Comparison of ENCODE assay signal across 19 cellular contexts in genomic region chr10:42973870-42974692, GRCh38.
A peak's percentile ranks its signal among the peaks of the same experiment; 100 is the strongest.
DNase-seq lines count a peak whose midpoint lies in the region; ATAC-seq and TF ChIP-seq lines count a peak whose summit lies in the region.
"Had no signal": no experiment of that assay in that cellular context is flagged by ENCODE, and none has a peak within 500 bp of the region (broad histone marks: within the 10 kb centered on the region; RNA-seq: fewer than 3 reads in every experiment).

No MANE protein-coding gene starts in this region.

- no peak overlapping the region for H3K4me3 Mint-ChIP-seq in osteocyte (ENCODE audit: unreplicated experiment)
- H3K4me3 Mint-ChIP-seq: activated CD4-positive, alpha-beta memory T cell treated with anti-CD3 and anti-CD28 coated beads for 36 hours; dendritic cell treated with granulocyte-macrophage colony-stimulating factor and Interleukin-4, amounts not matched to agents 40 ng/mL and 50 ng/mL, for 4 days; stimulated activated naive B cell treated with anti-CD40 and anti-IgM and Interleukin-4, amounts not matched to agents 10 μg/mL and 1 μg/mL and 100 μg/mL, for 72 hours had no signal

- peak overlapping the region in 4 of 11 experiments; percentile 8 to 27 (median 13); a peak in 1 of 22 replicates for H3K9ac ChIP-seq in BLaER1 treated with 17β-estradiol and CSF1 and Interleukin-3, amounts not matched to agents 10 nM and 100 nM

- H3K36me3 Mint-ChIP-seq in osteocyte (ENCODE audit: unreplicated experiment): no peaks in the 10 kb centered on the region
- H3K36me3 Mint-ChIP-seq: activated CD4-positive, alpha-beta memory T cell treated with anti-CD3 and anti-CD28 coated beads for 36 hours; stimulated activated naive B cell treated with anti-CD40 and anti-IgM and Interleukin-4, amounts not matched to agents 10 μg/mL and 1 μg/mL and 100 μg/mL, for 72 hours had no signal

- H3K9me3 Mint-ChIP-seq in osteocyte (ENCODE audit: unreplicated experiment): no peaks in the 10 kb centered on the region
- H3K9me3 Mint-ChIP-seq: activated CD4-positive, alpha-beta memory T cell treated with anti-CD3 and anti-CD28 coated beads for 36 hours; activated T-helper 2 cell treated with anti-CD3 and anti-CD28 coated beads, Interferon-gamma antibody, Interleukin-2, Interleukin-4, amounts not matched to agents 10 μg/mL and 5 μg/mL and 100 μg/mL, durations not matched to agents 14 hours and 24 hours and 36 hours; dendritic cell treated with granulocyte-macrophage colony-stimulating factor and Interleukin-4, amounts not matched to agents 40 ng/mL and 50 ng/mL, for 4 days; stimulated activated naive B cell treated with anti-CD40 and anti-IgM and Interleukin-4, amounts not matched to agents 10 μg/mL and 1 μg/mL and 100 μg/mL, for 72 hours had no signal

- H4K20me1 ChIP-seq in BLaER1 treated with 17β-estradiol and CSF1 and Interleukin-3, amounts not matched to agents 10 nM and 100 nM: no peaks in the 10 kb centered on the region

- peak overlapping the region in 5 of 11 experiments; percentile 7 to 38 (median 8); a peak in 3 of 22 replicates for H3K27ac ChIP-seq in BLaER1 treated with 17β-estradiol and CSF1 and Interleukin-3, amounts not matched to agents 10 nM and 100 nM
- H3K27ac ChIP-seq in coronary artery: no peak overlapping the region
- H3K27ac ChIP-seq: thyroid gland, VCaP had no signal

- H3K27ac Mint-ChIP-seq in osteocyte (ENCODE audit: unreplicated experiment): no peak overlapping the region
- H3K27ac Mint-ChIP-seq: activated CD4-positive, alpha-beta memory T cell treated with anti-CD3 and anti-CD28 coated beads for 36 hours; activated T-helper 2 cell treated with anti-CD3 and anti-CD28 coated beads, Interferon-gamma antibody, Interleukin-2, Interleukin-4, amounts not matched to agents 10 μg/mL and 5 μg/mL and 100 μg/mL, durations not matched to agents 14 hours and 24 hours and 36 hours; dendritic cell treated with granulocyte-macrophage colony-stimulating factor and Interleukin-4, amounts not matched to agents 40 ng/mL and 50 ng/mL, for 4 days; stimulated activated naive B cell treated with anti-CD40 and anti-IgM and Interleukin-4, amounts not matched to agents 10 μg/mL and 1 μg/mL and 100 μg/mL, for 72 hours had no signal

- peak overlapping the region in 8 of 11 experiments; percentile 31 to 76 (median 64); a peak in 14 of 22 replicates for H3K4me2 ChIP-seq in BLaER1 treated with 17β-estradiol and CSF1 and Interleukin-3, amounts not matched to agents 10 nM and 100 nM

- H3K27me3 ChIP-seq in BE2C: no peaks in the 10 kb centered on the region
- H3K27me3 ChIP-seq in BLaER1 treated with 17β-estradiol and CSF1 and Interleukin-3, amounts not matched to agents 10 nM and 100 nM: no peaks in the 10 kb centered on the region
- H3K27me3 ChIP-seq: thyroid gland had no signal

- H3K36me3 ChIP-seq in BE2C: no peaks in the 10 kb centered on the region
- H3K36me3 ChIP-seq in BLaER1 treated with 17β-estradiol and CSF1 and Interleukin-3, amounts not matched to agents 10 nM and 100 nM: no peaks in the 10 kb centered on the region
- H3K36me3 ChIP-seq: thyroid gland had no signal

- H3K4me3 ChIP-seq in BE2C (ENCODE audit: low read depth, low read length) (no peak overlapping the region), coronary artery (no peak overlapping the region)
- H3K4me3 ChIP-seq in BLaER1 treated with 17β-estradiol and CSF1 and Interleukin-3, amounts not matched to agents 10 nM and 100 nM: no peak overlapping the region
- H3K4me3 ChIP-seq: thyroid gland had no signal

- peaks cover 5% of the 10 kb centered on the region for H3K27me3 Mint-ChIP-seq in osteocyte (ENCODE audit: unreplicated experiment)
- H3K27me3 Mint-ChIP-seq: activated CD4-positive, alpha-beta memory T cell treated with anti-CD3 and anti-CD28 coated beads for 36 hours; dendritic cell treated with granulocyte-macrophage colony-stimulating factor and Interleukin-4, amounts not matched to agents 40 ng/mL and 50 ng/mL, for 4 days; stimulated activated naive B cell treated with anti-CD40 and anti-IgM and Interleukin-4, amounts not matched to agents 10 μg/mL and 1 μg/mL and 100 μg/mL, for 72 hours had no signal

- H3K4me1 Mint-ChIP-seq in osteocyte (ENCODE audit: unreplicated experiment): no peaks in the 10 kb centered on the region
- H3K4me1 Mint-ChIP-seq: stimulated activated naive B cell treated with anti-CD40 and anti-IgM and Interleukin-4, amounts not matched to agents 10 μg/mL and 1 μg/mL and 100 μg/mL, for 72 hours had no signal

- DNase-seq in BE2C: peak; percentile 10
- peak; percentile 70 for DNase-seq in coronary artery (ENCODE audit: low spot score)
- DNase-seq in osteocyte (ENCODE audit: extremely low spot score, unreplicated experiment): peak; percentile 78
- DNase-seq in nucleus accumbens (lab: John Stamatoyannopoulos, UW): no peak
- no peak for DNase-seq in NCI-H2081 treated with DMSO at 0.1 percent for 48 hours (lab: John Stamatoyannopoulos, UW)
- DNase-seq: DND-41; foreskin fibroblast; KBM-7; midbrain; NK-92 treated with Interleukin-12 subunit alpha and Interleukin-12 subunit beta, amount 100 ng/mL, for 24 hours; SHP77 treated with DMSO at 0.1 percent for 48 hours; stimulated activated naive B cell treated with anti-CD40 and anti-IgM and Interleukin-4, amounts not matched to agents 10 μg/mL and 1 μg/mL and 100 μg/mL, for 72 hours; thyroid gland had no signal

- no peak for ATAC-seq in HG03159 (IDR thresholded peaks at IDR 0.05; ENCODE audit: unreplicated experiment)
- ATAC-seq: stimulated activated naive B cell treated with anti-CD40 and anti-IgM and Interleukin-4, amounts not matched to agents 10 μg/mL and 1 μg/mL and 100 μg/mL, for 72 hours had no signal

- TF ChIP-seq CTCF in BE2C (IDR thresholded peaks at IDR 0.05; ENCODE audit: low read depth, low read length) (no peak), coronary artery (IDR thresholded peaks at IDR 0.05) (no peak), osteocyte (IDR thresholded peaks at IDR 0.05) (no peak)

- peaks cover 64% of the 10 kb centered on the region for H3K4me1 ChIP-seq in BE2C
- peaks cover 0 to 45% (median 27%) of the 10 kb centered on the region in 10 experiments; a peak in 18 of 20 replicates for H3K4me1 ChIP-seq in BLaER1 treated with 17β-estradiol and CSF1 and Interleukin-3, amounts not matched to agents 10 nM and 100 nM
- H3K4me1 ChIP-seq: thyroid gland had no signal

- no peaks in the 10 kb centered on the region for H3K9me3 ChIP-seq in BE2C
- no peaks in the 10 kb centered on the region for H3K9me3 ChIP-seq in BLaER1 treated with 17β-estradiol and CSF1 and Interleukin-3, amounts not matched to agents 10 nM and 100 nM (replicated peaks in 1 of 11)
- H3K9me3 ChIP-seq: thyroid gland had no signal

Comparison
In these comparisons a context has a peak if more than half of its experiments do, and no peak if none do; other contexts are left out.
1. DNase-seq: peak in BE2C (single experiment), coronary artery (single experiment) and osteocyte (single experiment); none in nucleus accumbens (0 of 56) and NCI-H2081 treated with DMSO at 0.1 percent for 48 hours (single experiment).